7 cellular contexts compared by ENCODE assay signal in genomic region chr9:33869243-33869642, GRCh38. TPM values are rescaled to one million over a fixed set of nuclear protein-coding genes. Genes with fewer than 3 reads are reported as not detected.
A peak's percentile ranks its signal among the peaks of the same experiment; 100 is the strongest.
DNase-seq lines count a peak whose midpoint lies in the region; ATAC-seq, FAIRE-seq and TF ChIP-seq lines count a peak whose summit lies in the region.
"Not testable (repeated sequence)": the region's sequence is repeated elsewhere in the genome, so short reads cannot be mapped to it uniquely, and the experiment has no call there.

No MANE protein-coding gene starts in this region.

- not testable (repeated sequence) for H3K9me3 ChIP-seq in A549; HEK293 (ENCODE audit: control insufficient read depth, insufficient read depth, low read depth, low read length); SK-N-MC (ENCODE audit: low read depth, low read length); gastroesophageal sphincter; vagina

- H3K27ac Mint-ChIP-seq in chondrocyte (ENCODE audit: unreplicated experiment) (peak overlapping the region; percentile 61), osteocyte (ENCODE audit: unreplicated experiment) (peak overlapping the region; percentile 34)

- not testable (repeated sequence) for TF ChIP-seq POLR2A in A549 (IDR thresholded peaks at IDR 0.05; ENCODE audit: low read length); gastroesophageal sphincter (IDR thresholded peaks at IDR 0.05); vagina (IDR thresholded peaks at IDR 0.05)

- not testable (repeated sequence) for H3K4me3 ChIP-seq in A549; HEK293 (ENCODE audit: low read depth, low read length); SK-N-MC; gastroesophageal sphincter; vagina

- H3K4me2 ChIP-seq in A549, result not testable (repeated sequence)

- FAIRE-seq in A549 (lab: Jason Lieb, UNC), result not testable (repeated sequence)

- H3K27me3 Mint-ChIP-seq in chondrocyte (ENCODE audit: low read depth); osteocyte (ENCODE audit: unreplicated experiment): not testable (repeated sequence)

- CTCF ChIA-PET in A549 (lab: Yijun Ruan, JAX), result interaction anchor here (1.1 to 2.8 kb wide), 6 partner anchors 8 to 56 kb away, joined by 3 to 8 read pairs (median 4); no protein-coding TSS in a partner anchor
- CTCF ChIA-PET in HEK293 (lab: Yijun Ruan, JAX), result interaction anchor here (0.7 kb wide), 1 partner anchor 11 kb away, joined by 3 read pairs; no protein-coding TSS in a partner anchor

- H3K4me3 Mint-ChIP-seq in chondrocyte (ENCODE audit: unreplicated experiment); osteocyte (ENCODE audit: unreplicated experiment): not testable (repeated sequence)

- H3K4me1 Mint-ChIP-seq in chondrocyte (ENCODE audit: low read depth) (peaks cover 30% of the 10 kb centered on the region), osteocyte (ENCODE audit: unreplicated experiment) (peaks cover 28% of the 10 kb centered on the region)

- not testable (repeated sequence) for H3K9ac ChIP-seq in SK-N-MC (ENCODE audit: insufficient read length)

- TF ChIP-seq EP300 in A549 (IDR thresholded peaks at IDR 0.05); gastroesophageal sphincter (IDR thresholded peaks at IDR 0.05): not testable (repeated sequence)

- ATAC-seq in A549, gastroesophageal sphincter: not testable (repeated sequence)

- intact Hi-C loops in vagina (cut with DNase I), result loop anchor here (10.0 kb wide), 1 partner anchor 56 kb away; no protein-coding TSS in a partner anchor

- TF ChIP-seq RAD21 in A549 (conservative IDR thresholded peaks at IDR 0.05 in 1 of 2, IDR thresholded peaks at IDR 0.05 in 1 of 2), result not testable (repeated sequence)

- WGBS in A549 (ENCODE audit: missing lambda C conversion rate), result 91% methylated on average over 4 of the region's 4 CpGs
- 96 to 97% methylated on average over 3 to 4 of the region's 4 CpGs for WGBS in gastroesophageal sphincter (ENCODE audit: low coverage in 1 of 2), 2 donors

- H3K27ac ChIP-seq in A549; HEK293 (ENCODE audit: extremely low read depth, low read depth, low read length): not testable (repeated sequence)
- H3K27ac ChIP-seq in SK-N-MC (peak overlapping the region; percentile 89; the same call in 1 of the 2 replicates), gastroesophageal sphincter (peak overlapping the region in 3 of 4 donors; percentile 49 to 72 (median 65)), vagina (peak overlapping the region; percentile 57)

- H3K36me3 ChIP-seq in HEK293 (ENCODE audit: control insufficient read depth in 2 of 2, insufficient read depth in 1 of 2, low read length in 2 of 2); SK-N-MC (ENCODE audit: insufficient read depth, low read length); gastroesophageal sphincter; vagina: not testable (repeated sequence)

- POLR2A ChIA-PET in A549 (lab: Yijun Ruan, JAX); HEK293 (lab: Yijun Ruan, JAX): not testable (repeated sequence)

- H3K9me3 Mint-ChIP-seq in chondrocyte (ENCODE audit: low read depth); osteocyte (ENCODE audit: unreplicated experiment): not testable (repeated sequence)

- DNase-seq in A549 (ENCODE audit: low read depth in 1 of 2, low spot score in 1 of 2); SK-N-MC (ENCODE audit: low read depth, low spot score); chondrocyte (ENCODE audit: low spot score); osteocyte (ENCODE audit: extremely low spot score, unreplicated experiment); vagina (ENCODE audit: extremely low spot score in 2 of 2): not testable (repeated sequence)

- TF ChIP-seq CTCF in A549 (IDR thresholded peaks at IDR 0.05); HEK293 (tag by site-specific recombination; IDR thresholded peaks at IDR 0.05); chondrocyte (IDR thresholded peaks at IDR 0.05); gastroesophageal sphincter (IDR thresholded peaks at IDR 0.05); osteocyte (IDR thresholded peaks at IDR 0.05); vagina (IDR thresholded peaks at IDR 0.05): not testable (repeated sequence)

- H3K27me3 ChIP-seq in gastroesophageal sphincter, vagina: not testable (repeated sequence)

- H3K36me3 Mint-ChIP-seq in chondrocyte (ENCODE audit: low read depth); osteocyte (ENCODE audit: unreplicated experiment): not testable (repeated sequence)

- H3K4me1 ChIP-seq in A549, result peaks cover 17% of the 10 kb centered on the region; the same call in 2 of the 3 replicates
- H3K4me1 ChIP-seq in HEK293 (ENCODE audit: control insufficient read depth, insufficient read depth, low read length), result peaks cover 11% of the 10 kb centered on the region
- peaks cover 4 to 75% (median 15%) of the 10 kb centered on the region in 3 donors for H3K4me1 ChIP-seq in gastroesophageal sphincter
- peaks cover 50% of the 10 kb centered on the region for H3K4me1 ChIP-seq in vagina

TF ChIP-seq in A549, 52 proteins besides CTCF, POLR2A, EP300 and RAD21:
- TF ChIP-seq ZC3H11A (IDR thresholded peaks at IDR 0.05), result peak; percentile 76

TF ChIP-seq in HEK293, 187 proteins besides CTCF, POLR2A, EP300 and RAD21 (continues in another document):
- peak; percentile 70; the same call in 1 of the 2 replicates for TF ChIP-seq ZNF292 (tag by site-specific recombination; IDR thresholded peaks at IDR 0.05; ENCODE audit: borderline replicate concordance, low read depth)
- 0 out of 2 replicates have a peak, but pooled peaks have one; percentile 62 for TF ChIP-seq ZNF354C (tag by site-specific recombination; IDR thresholded peaks at IDR 0.05; ENCODE audit: borderline replicate concordance, low read depth)
- peak; percentile 54 for TF ChIP-seq ZNF510 (tag by site-specific recombination; IDR thresholded peaks at IDR 0.05; ENCODE audit: insufficient replicate concordance)
- peak; percentile 51; the same call in 1 of the 2 replicates for TF ChIP-seq ZNF558 (tag by site-specific recombination; IDR thresholded peaks at IDR 0.05)
- TF ChIP-seq ZNF140 (tag by site-specific recombination; IDR thresholded peaks at IDR 0.05), result peak; percentile 66; the same call in 1 of the 2 replicates
- 0 out of 2 replicates have a peak, but pooled peaks have one; percentile 21 for TF ChIP-seq ZNF138 (tag by site-specific recombination; IDR thresholded peaks at IDR 0.05; ENCODE audit: borderline replicate concordance)
- TF ChIP-seq ZBTB8A (tag by site-specific recombination; IDR thresholded peaks at IDR 0.05), result peak; percentile 73
- TF ChIP-seq ZNF394 (tag by site-specific recombination; IDR thresholded peaks at IDR 0.05; ENCODE audit: borderline replicate concordance), result peak; percentile 93; the same call in 1 of the 2 replicates
- TF ChIP-seq ZBTB21 (tag by site-specific recombination; IDR thresholded peaks at IDR 0.05), result 0 out of 2 replicates have a peak, but pooled peaks have one; percentile 25
- peak; percentile 59; the same call in 1 of the 2 replicates for TF ChIP-seq ZXDB (tag by site-specific recombination; IDR thresholded peaks at IDR 0.05)
- peak; percentile 72; the same call in 1 of the 2 replicates for TF ChIP-seq ZNF202 (tag by site-specific recombination; IDR thresholded peaks at IDR 0.05; ENCODE audit: borderline replicate concordance)
- TF ChIP-seq ZNF664 (tag by site-specific recombination; IDR thresholded peaks at IDR 0.05), result 0 out of 2 replicates have a peak, but pooled peaks have one; percentile 38
- TF ChIP-seq ZNF654 (tag by site-specific recombination; IDR thresholded peaks at IDR 0.05; ENCODE audit: low read depth), result peak; percentile 36; the same call in 1 of the 2 replicates
- TF ChIP-seq ZNF555 (tag by site-specific recombination; conservative IDR thresholded peaks at IDR 0.05), result peak; percentile 81

RNA-seq across cellular contexts. Expression of gene UBE2R2, which starts 52.3 kb away (rescaled TPM):
- polyA plus RNA-seq in A549 (2011; rRNA removed) (44.9 and 48.1 TPM in 2 replicates), A549 (2017; fragmentation: RNase III; extraction: RNeasy Plus Mini Kit Qiagen cat#74134 plus additional on column Dnase treatment) (37.9 to 41.7 TPM (median 41.2 TPM) in 3 replicates)
- 19.9 and 20.4 TPM in 2 replicates for polyA plus RNA-seq in A549 (2012; cell fraction: cytosol; rRNA removed)
- polyA plus RNA-seq in A549 (2012; cell fraction: nucleus; rRNA removed), result 10.2 and 11.6 TPM in 2 replicates
- 34.8 and 36.2 TPM in 2 replicates for polyA minus RNA-seq in A549 (2011; rRNA and poly(A)+ RNA removed)
- total RNA-seq in chondrocyte (39.1 to 51.2 TPM (median 48.8 TPM) in 3 replicates), gastroesophageal sphincter (10 to 100 TPM; 26.5 to 43.9 (median 33.0) TPM), osteocyte (48.1 and 49.1 TPM in 2 replicates), vagina (20.4 TPM)
